ENCODE assay signal across 8 cellular contexts in the genomic region with DNA sequence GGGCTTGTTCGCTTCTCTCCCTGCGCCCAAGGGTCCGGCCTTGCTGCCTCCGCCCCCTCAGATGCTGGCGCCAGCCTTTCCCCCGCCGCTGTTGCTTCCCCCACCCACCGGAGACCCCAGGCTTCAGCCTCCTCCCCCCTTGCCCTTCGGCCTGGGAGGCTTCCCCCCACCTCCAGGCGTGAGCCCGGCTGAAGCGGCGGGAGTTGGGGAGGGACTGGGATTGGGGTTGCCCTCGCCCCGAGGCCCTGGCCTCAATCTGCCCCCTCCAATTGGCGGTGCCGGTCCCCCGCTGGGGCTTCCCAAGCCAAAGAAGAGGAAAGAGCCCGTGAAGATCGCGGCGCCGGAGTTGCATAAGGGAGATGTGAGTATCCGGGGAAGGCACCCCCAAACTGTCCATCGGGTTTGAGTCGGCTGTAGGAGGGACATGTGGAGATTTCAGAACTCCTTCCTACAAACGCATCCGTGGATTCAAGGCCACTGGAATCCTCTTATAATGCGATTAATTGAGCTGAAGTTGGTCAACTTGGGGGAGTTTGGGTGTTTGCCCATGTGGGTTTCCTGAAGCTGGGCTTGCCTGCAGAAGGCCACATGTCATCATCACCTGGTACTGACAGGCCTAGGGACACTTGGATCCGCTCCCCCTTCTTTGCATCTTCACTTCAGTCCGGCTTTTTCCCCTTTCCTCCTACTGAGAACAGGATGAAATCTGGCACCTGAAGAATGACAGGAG. TPM values are rescaled to one million over a fixed set of nuclear protein-coding genes. Genes with fewer than 3 reads are reported as not detected.
DNase-seq lines count a peak whose midpoint lies in the region; ATAC-seq, FAIRE-seq and TF ChIP-seq lines count a peak whose summit lies in the region.

No MANE protein-coding gene starts in this region.

- H3K4me1 ChIP-seq in heart right ventricle (peaks cover 13 to 60% (median 53%) of the 10 kb centered on the region in 9 donors), rectal smooth muscle tissue (ENCODE audit: control insufficient read depth, insufficient read depth, low read length) (peaks cover 31% of the 10 kb centered on the region)

- peak overlapping the region; percentile 82 for H3K9ac ChIP-seq in rectal smooth muscle tissue (ENCODE audit: low read length)

- no peak for FAIRE-seq in RCC 7860 (lab: Jason Lieb, UNC)

- H3K27me3 ChIP-seq in heart right ventricle (no peaks in the 10 kb centered on the region), rectal smooth muscle tissue (ENCODE audit: control insufficient read depth, insufficient read depth, low read length) (no peaks in the 10 kb centered on the region)

- H3K36me3 ChIP-seq in heart right ventricle (peaks cover 0 to 30% (median 0%) of the 10 kb centered on the region in 9 donors), rectal smooth muscle tissue (ENCODE audit: control insufficient read depth, insufficient read depth, low read length) (peaks cover 8% of the 10 kb centered on the region)

- no peak overlapping the region for H3K27ac Mint-ChIP-seq in activated CD8-positive, alpha-beta memory T cell treated with anti-CD3 and anti-CD28 coated beads, Interleukin-2, amount 10 ng/mL, durations not matched to agents 7 days and 5 days

- no peak overlapping the region for H3K4me3 Mint-ChIP-seq in activated CD8-positive, alpha-beta memory T cell treated with anti-CD3 and anti-CD28 coated beads, Interleukin-2, amount 10 ng/mL, durations not matched to agents 7 days and 5 days

- H3K4me3 ChIP-seq in heart right ventricle (peak overlapping the region; percentile 73 to 99 (median 95)), rectal smooth muscle tissue (ENCODE audit: low read length) (peak overlapping the region; percentile 90)

- no peaks in the 10 kb centered on the region for H3K9me3 ChIP-seq in heart right ventricle

- TF ChIP-seq CTCF in heart right ventricle (IDR thresholded peaks at IDR 0.05): no peak

- no peaks in the 10 kb centered on the region for H3K27me3 Mint-ChIP-seq in activated CD8-positive, alpha-beta memory T cell treated with anti-CD3 and anti-CD28 coated beads, Interleukin-2, amount 10 ng/mL, durations not matched to agents 7 days and 5 days

- H3K27ac ChIP-seq in heart right ventricle: peak overlapping the region; percentile 75 to 98 (median 96)
- peak overlapping the region; percentile 90 for H3K27ac ChIP-seq in rectal smooth muscle tissue (ENCODE audit: low read depth, low read length)

- intact Hi-C loops in heart right ventricle (cut with DNase I): loop anchor here in 7 of 10 donors (1.0 to 5.0 kb wide), 7 partner anchors 15 to 91 kb away; a partner anchor contains a TSS

- peak; percentile 0 for ATAC-seq in activated CD4-positive, CD25-positive, alpha-beta regulatory T cell treated with anti-CD3 and anti-CD28 coated beads, Interleukin-2, amount 50 U/mL, for 24 hours
- ATAC-seq in activated CD8-positive, alpha-beta memory T cell treated with anti-CD3 and anti-CD28 coated beads, Interleukin-2, amount 10 ng/mL, durations not matched to agents 7 days and 5 days: peak; percentile 17
- ATAC-seq in heart right ventricle (peak; percentile 1 to 40 (median 13)), GM19463 (IDR thresholded peaks at IDR 0.05; ENCODE audit: unreplicated experiment) (no peak)

- no peak for DNase-seq in activated CD4-positive, CD25-positive, alpha-beta regulatory T cell (lab: John Stamatoyannopoulos, UW)
- DNase-seq in HK-2 (ENCODE audit: unreplicated experiment): peak; percentile 33
- DNase-seq in activated CD8-positive, alpha-beta memory T cell treated with anti-CD3 and anti-CD28 coated beads, Interleukin-2, amount 10 ng/mL, durations not matched to agents 7 days and 5 days: peak; percentile 60
- peak; percentile 40 to 45 for DNase-seq in heart right ventricle
- DNase-seq in RCC 7860 (ENCODE audit: low spot score): no peak

- no peaks in the 10 kb centered on the region for H3K9me3 Mint-ChIP-seq in activated CD8-positive, alpha-beta memory T cell treated with anti-CD3 and anti-CD28 coated beads, Interleukin-2, amount 10 ng/mL, durations not matched to agents 7 days and 5 days (ENCODE audit: low read depth)

- 0% methylated on average over 31 of the region's 31 CpGs for WGBS in heart right ventricle, 2 donors

- peaks cover 25% of the 10 kb centered on the region for H3K36me3 Mint-ChIP-seq in activated CD8-positive, alpha-beta memory T cell treated with anti-CD3 and anti-CD28 coated beads, Interleukin-2, amount 10 ng/mL, durations not matched to agents 7 days and 5 days

- peaks cover 48% of the 10 kb centered on the region for H3K4me1 Mint-ChIP-seq in activated CD8-positive, alpha-beta memory T cell treated with anti-CD3 and anti-CD28 coated beads, Interleukin-2, amount 10 ng/mL, durations not matched to agents 7 days and 5 days

- CTCF ChIA-PET in activated CD8-positive, alpha-beta memory T cell treated with anti-CD3 and anti-CD28 coated beads, Interleukin-2, amount 10 ng/mL, durations not matched to agents 7 days and 5 days (lab: Charles Lee): interaction anchor here (0.8 to 8.6 kb wide), 15 partner anchors 13 to 118 kb away, joined by 3 to 116 read pairs (median 4); a partner anchor contains a TSS

RNA-seq across cellular contexts. Expression of a gene that starts 0.7 kb away (rescaled TPM):
- 10 to 100 TPM; 68.7 to 99.8 TPM for total RNA-seq in activated CD8-positive, alpha-beta memory T cell treated with anti-CD3 and anti-CD28 coated beads, Interleukin-2, amount 10 ng/mL, durations not matched to agents 7 days and 5 days
- total RNA-seq in heart right ventricle: 10 to 100 TPM; 32.1 to 56.9 (median 44.2) TPM
- polyA plus RNA-seq in heart right ventricle: 10 to 100 TPM; 40.6 to 53.4 TPM

RNA-seq across cellular contexts. Expression of a gene that starts 16.6 kb away (rescaled TPM):
- 100 to 1,000 TPM; 258 to 340 TPM for total RNA-seq in activated CD8-positive, alpha-beta memory T cell treated with anti-CD3 and anti-CD28 coated beads, Interleukin-2, amount 10 ng/mL, durations not matched to agents 7 days and 5 days
- total RNA-seq in heart right ventricle: 100 to 1,000 TPM; 135 to 202 (median 148) TPM
- 100 to 1,000 TPM in 1 of 2 donors, 10 to 100 TPM in 1; 69.8 to 126 TPM for polyA plus RNA-seq in heart right ventricle

RNA-seq across cellular contexts. Expression of a gene that starts 27.2 kb away (rescaled TPM):
- total RNA-seq in activated CD8-positive, alpha-beta memory T cell treated with anti-CD3 and anti-CD28 coated beads, Interleukin-2, amount 10 ng/mL, durations not matched to agents 7 days and 5 days: 10 to 100 TPM; 60.4 to 80.0 TPM
- 100 to 1,000 TPM in 2 of 10 donors, 10 to 100 TPM in 8; 70.3 to 105 (median 86.7) TPM for total RNA-seq in heart right ventricle
- 100 to 1,000 TPM; 157 to 250 TPM for polyA plus RNA-seq in heart right ventricle

RNA-seq across cellular contexts. Expression of a gene that starts 39.5 kb away (rescaled TPM):
- total RNA-seq in activated CD8-positive, alpha-beta memory T cell treated with anti-CD3 and anti-CD28 coated beads, Interleukin-2, amount 10 ng/mL, durations not matched to agents 7 days and 5 days: 10 to 100 TPM; 56.0 to 70.3 TPM
- 10 to 100 TPM; 10.5 to 17.5 (median 15.2) TPM for total RNA-seq in heart right ventricle
- 10 to 100 TPM in 1 of 2 donors, 1 to 10 TPM in 1; 5.7 to 11.3 TPM for polyA plus RNA-seq in heart right ventricle

RNA-seq across cellular contexts. Expression of a gene that starts 39.8 kb away (rescaled TPM):
- total RNA-seq in activated CD8-positive, alpha-beta memory T cell treated with anti-CD3 and anti-CD28 coated beads, Interleukin-2, amount 10 ng/mL, durations not matched to agents 7 days and 5 days: 10 to 100 TPM; 44.0 to 49.6 TPM
- 10 to 100 TPM; 12.8 to 18.8 (median 15.2) TPM for total RNA-seq in heart right ventricle
- 10 to 100 TPM; 17.0 to 45.2 TPM for polyA plus RNA-seq in heart right ventricle

Comparison
In these comparisons a context has a peak if more than half of its experiments do, and no peak if none do; other contexts are left out.
1. DNase-seq: peak in HK-2 (single experiment), activated CD8-positive, alpha-beta memory T cell treated with anti-CD3 and anti-CD28 coated beads, Interleukin-2, amount 10 ng/mL, durations not matched to agents 7 days and 5 days (single experiment) and heart right ventricle (2 of 2); none in activated CD4-positive, CD25-positive, alpha-beta regulatory T cell (0 of 4) and RCC 7860 (single experiment).